Comparison of ENCODE assay signal across 21 cellular contexts in genomic region chr3:141776885-141777284, GRCh38. TPM values are rescaled to one million over a fixed set of nuclear protein-coding genes. Genes with fewer than 3 reads are reported as not detected.
DNase-seq lines count a peak whose midpoint lies in the region; ATAC-seq, FAIRE-seq and TF ChIP-seq lines count a peak whose summit lies in the region.
"Had no signal": no experiment of that assay in that cellular context is flagged by ENCODE, and none has a peak within 500 bp of the region (broad histone marks: within the 10 kb centered on the region; RNA-seq: fewer than 3 reads in every experiment).

No MANE protein-coding gene starts in this region.

- no peak overlapping the region for H2BK120ac ChIP-seq in H1 (replicated peaks; ENCODE audit: low read depth, low read length)

- no peak overlapping the region for H3K23ac ChIP-seq in H1 (ENCODE audit: insufficient read length)

- FAIRE-seq in H1 (lab: Jason Lieb, UNC), result no peak
- FAIRE-seq: D721Med, G401.6, GM12892, GM18507 had no signal

- CTCF ChIA-PET in Panc1 (lab: Charles Lee) (no interaction called here), H1 (lab: Charles Lee; ENCODE audit: partially characterized antibody) (interaction anchor here (0.8 to 2.0 kb wide), 4 partner anchors 16 to 138 kb away, joined by 3 to 4 read pairs (median 3); partner anchors contain the start of gene RNF7)
- CTCF ChIA-PET in activated CD4-positive, alpha-beta memory T cell treated with anti-CD3 and anti-CD28 coated beads for 36 hours (lab: Charles Lee), result no interaction called here

- H3K4me3 ChIP-seq in Panc1 (ENCODE audit: low read depth in 2 of 2, low read length in 2 of 2) (no peak overlapping the region), H1 (ENCODE audit: extremely low read depth in 1 of 4, insufficient read depth in 2 of 4, low read depth in 3 of 4, low read length in 4 of 4) (no peak overlapping the region), thyroid gland (replicated peaks in 1 of 3) (no peak overlapping the region)
- H3K4me3 ChIP-seq: HAP-1 had no signal

- no peaks in the 10 kb centered on the region for H3K9me3 Mint-ChIP-seq in nephron progenitor cell
- H3K9me3 Mint-ChIP-seq in activated CD4-positive, alpha-beta memory T cell treated with anti-CD3 and anti-CD28 coated beads for 36 hours, result peaks cover 3% of the 10 kb centered on the region
- H3K9me3 Mint-ChIP-seq: CD4-positive, alpha-beta T cell had no signal

- H3K9ac ChIP-seq in H1 (replicated peaks in 1 of 4; ENCODE audit: extremely low read depth in 1 of 4, low read depth in 3 of 4, low read length in 3 of 4), result no peak overlapping the region

- no peaks in the 10 kb centered on the region for H3K36me3 Mint-ChIP-seq in nephron progenitor cell (ENCODE audit: low read depth)
- H3K36me3 Mint-ChIP-seq in activated CD4-positive, alpha-beta memory T cell treated with anti-CD3 and anti-CD28 coated beads for 36 hours, result no peaks in the 10 kb centered on the region

- no peak overlapping the region for H2BK12ac ChIP-seq in H1 (ENCODE audit: low read depth, low read length)

- H3K27me3 Mint-ChIP-seq in nephron progenitor cell (ENCODE audit: low read depth, poor library complexity), result peaks cover 2% of the 10 kb centered on the region
- H3K27me3 Mint-ChIP-seq in activated CD4-positive, alpha-beta memory T cell treated with anti-CD3 and anti-CD28 coated beads for 36 hours, result no peaks in the 10 kb centered on the region
- H3K27me3 Mint-ChIP-seq: CD4-positive, alpha-beta T cell had no signal

- H3K4me1 ChIP-seq in Panc1 (ENCODE audit: control insufficient read depth, insufficient read depth, low read length), result no peaks in the 10 kb centered on the region
- H3K4me1 ChIP-seq in H1 (replicated peaks in 1 of 4; ENCODE audit: control insufficient read depth in 3 of 4, insufficient read depth in 4 of 4, low read length in 3 of 4), result no peaks in the 10 kb centered on the region
- H3K4me1 ChIP-seq in thyroid gland, result no peaks in the 10 kb centered on the region
- H3K4me1 ChIP-seq: Caco-2, HAP-1 had no signal

- H3K23me2 ChIP-seq in H1 (ENCODE audit: low read depth, low read length), result no peaks in the 10 kb centered on the region

- no peak overlapping the region for H4K8ac ChIP-seq in H1 (ENCODE audit: extremely low read depth, insufficient read depth, low read length)

- H3K27ac Mint-ChIP-seq in nephron progenitor cell, result peak overlapping the region; percentile 22
- H3K27ac Mint-ChIP-seq in activated CD4-positive, alpha-beta memory T cell treated with anti-CD3 and anti-CD28 coated beads for 36 hours, result no peak overlapping the region
- H3K27ac Mint-ChIP-seq: CD4-positive, alpha-beta T cell had no signal

- no peak overlapping the region for H2BK15ac ChIP-seq in H1 (ENCODE audit: low read length)

- H3K36me3 ChIP-seq in Panc1 (ENCODE audit: control insufficient read depth, insufficient read depth, low read length) (no peaks in the 10 kb centered on the region), H1 (ENCODE audit: control insufficient read depth in 2 of 4, insufficient read depth in 4 of 4, low read length in 3 of 4) (no peaks in the 10 kb centered on the region), thyroid gland (no peaks in the 10 kb centered on the region)
- H3K36me3 ChIP-seq: HAP-1 had no signal

- H2BK5ac ChIP-seq in H1 (ENCODE audit: low read depth, low read length), result no peak overlapping the region

- H3K18ac ChIP-seq in H1 (ENCODE audit: extremely low read depth, low read length), result no peak overlapping the region

- H3K14ac ChIP-seq in H1 (ENCODE audit: insufficient read length), result no peak overlapping the region

- TF ChIP-seq EP300 in H1 (IDR thresholded peaks at IDR 0.05; ENCODE audit: borderline replicate concordance in 1 of 2, low read depth in 2 of 2, low read length in 2 of 2), result no peak

- intact Hi-C loops in Panc1 (cut with micrococcal nuclease; ENCODE audit: unreplicated experiment) (no loop called here), thyroid gland (cut with DNase I) (no loop called here)
- intact Hi-C loops in activated CD4-positive, alpha-beta memory T cell treated with anti-CD3 and anti-CD28 coated beads for 36 hours (cut with micrococcal nuclease), result no loop called here

- no peak overlapping the region for H4K91ac ChIP-seq in H1 (replicated peaks; ENCODE audit: insufficient read length, low read length)

- no peak overlapping the region for H3K56ac ChIP-seq in H1 (replicated peaks; ENCODE audit: insufficient read length, low read depth, low read length)

- H3K27me3 ChIP-seq in Panc1 (ENCODE audit: control insufficient read depth, insufficient read depth, low read length) (no peaks in the 10 kb centered on the region), H1 (replicated peaks in 1 of 4; ENCODE audit: control insufficient read depth in 3 of 4, extremely low read depth in 1 of 4, insufficient read depth in 3 of 4, low read length in 3 of 4) (no peaks in the 10 kb centered on the region), thyroid gland (no peaks in the 10 kb centered on the region)

- H3K9me3 ChIP-seq in Panc1 (ENCODE audit: control insufficient read depth, insufficient read depth, low read depth, low read length), result no peaks in the 10 kb centered on the region
- H3K9me3 ChIP-seq in H1 (ENCODE audit: insufficient read depth in 2 of 2, low read depth in 1 of 2, low read length in 1 of 2), result no peaks in the 10 kb centered on the region
- no peaks in the 10 kb centered on the region for H3K9me3 ChIP-seq in thyroid gland
- H3K9me3 ChIP-seq: Caco-2, HAP-1 had no signal

- POLR2A ChIA-PET in Panc1 (lab: Charles Lee), result no interaction called here
- POLR2A ChIA-PET in H1 (lab: Charles Lee; ENCODE audit: partially characterized antibody), result no interaction called here
- POLR2A ChIA-PET in activated CD4-positive, alpha-beta memory T cell treated with anti-CD3 and anti-CD28 coated beads for 36 hours (lab: Charles Lee), result no interaction called here

- TF ChIP-seq CTCF in Panc1 (IDR thresholded peaks at IDR 0.05) (no peak), H1 (IDR thresholded peaks at IDR 0.05; ENCODE audit: control extremely low read depth in 1 of 3, insufficient read depth in 1 of 3, low read depth in 1 of 3, low read length in 3 of 3) (no peak), nephron progenitor cell (IDR thresholded peaks at IDR 0.05) (no peak), thyroid gland (IDR thresholded peaks at IDR 0.05) (no peak)

- H3K4ac ChIP-seq in H1 (replicated peaks; ENCODE audit: insufficient read length, low read depth, low read length), result no peak overlapping the region

- H3K4me1 Mint-ChIP-seq in nephron progenitor cell, result peaks cover 7% of the 10 kb centered on the region
- H3K4me1 Mint-ChIP-seq in activated CD4-positive, alpha-beta memory T cell treated with anti-CD3 and anti-CD28 coated beads for 36 hours (ENCODE audit: low read depth), result no peaks in the 10 kb centered on the region

- peak; percentile 22; the same call in 1 of the 2 replicates for ATAC-seq in Panc1
- no peak for ATAC-seq in HG03108 (IDR thresholded peaks at IDR 0.05; ENCODE audit: unreplicated experiment)

- H2AFZ ChIP-seq in H1 (ENCODE audit: low read length), result 0 out of 2 replicates have a peak overlapping the region, but pooled peaks have one; percentile 49

- no TSS peak for BruUV-seq in Panc1 (replicated peaks; lab: Mats Ljungman, UMichigan)

- no peak overlapping the region for H3K27ac ChIP-seq in Panc1 (ENCODE audit: low read length)
- H3K27ac ChIP-seq in H1 (ENCODE audit: low read depth, low read length), result no peak overlapping the region
- H3K27ac ChIP-seq in thyroid gland, result no peak overlapping the region
- H3K27ac ChIP-seq: C4-2B had no signal

- no peak overlapping the region for H2AK5ac ChIP-seq in H1 (ENCODE audit: low read depth, low read length)

- no peaks in the 10 kb centered on the region for H3K79me2 ChIP-seq in H1 (ENCODE audit: control insufficient read depth in 1 of 2, insufficient read depth in 2 of 2, low read length in 2 of 2)

- H3K79me1 ChIP-seq in H1 (ENCODE audit: low read depth, low read length), result no peaks in the 10 kb centered on the region

- TF ChIP-seq RAD21 in H1 (IDR thresholded peaks at IDR 0.05 in 1 of 2, conservative IDR thresholded peaks at IDR 0.05 in 1 of 2; ENCODE audit: low read depth in 2 of 2, low read length in 2 of 2), result no peak

- in situ Hi-C loops in Panc1 (cut with HindIII; ENCODE audit: low pct_unique_long_range_greater_than_20kb, low sequenced_read_pairs), result no loop called here

- no peak for TF ChIP-seq POLR2A in H1 (IDR thresholded peaks at IDR 0.05; ENCODE audit: control extremely low read depth in 1 of 2, low read depth in 2 of 2, low read length in 2 of 2)
- TF ChIP-seq POLR2A in thyroid gland (IDR thresholded peaks at IDR 0.05), result no peak

- H4K5ac ChIP-seq in H1 (ENCODE audit: insufficient read length, low read depth, low read length), result no peak overlapping the region

- DNase-seq in Panc1 (ENCODE audit: low read depth, low spot score) (no peak), H1 (ENCODE audit: low read depth in 1 of 2, low spot score in 2 of 2) (no peak), nephron progenitor cell (no peak), retina (peak; percentile 17), thyroid gland (no peak), amygdala (lab: John Stamatoyannopoulos, UW) (no peak)
- DNase-seq in activated CD4-positive, alpha-beta memory T cell treated with anti-CD3 and anti-CD28 coated beads for 36 hours, result no peak
- DNase-seq: AML-193; Caco-2; CD4-positive, alpha-beta T cell had no signal

- WGBS in H1 (ENCODE audit: extremely low coverage in 1 of 2, insufficient coverage in 1 of 2, insufficient read length in 1 of 2, insufficient replicate concordance in 2 of 2, low coverage in 1 of 2, low lambda C conversion rate in 2 of 2, missing lambda C conversion rate in 1 of 2), 2 experiments, result 91% methylated on average over 15 of the region's 15 CpGs; no CpG with 5 or more reads in 1 of the 2 experiments
- WGBS in thyroid gland, 2 donors, result 62 to 71% methylated on average over 15 of the region's 15 CpGs

- no peak overlapping the region for H2BK20ac ChIP-seq in H1 (ENCODE audit: low read length)

- H3K4me2 ChIP-seq in H1 (ENCODE audit: insufficient read depth in 1 of 2, low read depth in 2 of 2, low read length in 2 of 2), result no peak overlapping the region

- peaks cover 0 to 2% of the 10 kb centered on the region in 2 experiments for H4K20me1 ChIP-seq in H1 (replicated peaks in 1 of 2; ENCODE audit: control insufficient read depth in 1 of 2, insufficient read depth in 2 of 2, low read length in 2 of 2)

- no peak overlapping the region for H3K4me3 Mint-ChIP-seq in nephron progenitor cell
- no peak overlapping the region for H3K4me3 Mint-ChIP-seq in activated CD4-positive, alpha-beta memory T cell treated with anti-CD3 and anti-CD28 coated beads for 36 hours
- H3K4me3 Mint-ChIP-seq: CD4-positive, alpha-beta T cell had no signal

RNA-seq across cellular contexts. Expression of gene GRK7, which starts 13.7 kb away (rescaled TPM):
- total RNA-seq in Panc1 (2021; ENCODE audit: unreplicated experiment) (0.10 TPM), thyroid gland (not detected)
- polyA plus RNA-seq in Panc1 (2012; ENCODE audit: insufficient read length), result not detected
- not detected in 2 replicates for total RNA-seq in H1 (2021; fragmentation: NEBNext Ultra II Directional; extraction: Animal tissue kit (Norgen Biotek cat#: 25700))
- not detected in 2 replicates for polyA plus RNA-seq in H1 (2011; rRNA removed)
- polyA plus RNA-seq in H1 (2011; cell fraction: cytosol; rRNA removed), result not detected
- not detected for polyA plus RNA-seq in H1 (2011; cell fraction: nucleus; rRNA removed)
- not detected in 4 replicates for polyA plus RNA-seq in H1 (2012, experiment 1 of 2)
- not detected for polyA plus RNA-seq in H1 (2012, experiment 2 of 2)
- not detected for polyA plus RNA-seq in H1 (2013, experiment 1 of 2)
- polyA plus RNA-seq in H1 (2013, experiment 2 of 2), result 0.02 TPM
- not detected in 2 replicates for polyA minus RNA-seq in H1 (2011; rRNA and poly(A)+ RNA removed)
- not detected for polyA minus RNA-seq in H1 (2011; cell fraction: cytosol; rRNA and poly(A)+ RNA removed)
- not detected for polyA minus RNA-seq in H1 (2011; cell fraction: nucleus; rRNA and poly(A)+ RNA removed)
- not detected for total RNA-seq in activated CD4-positive, alpha-beta memory T cell treated with anti-CD3 and anti-CD28 coated beads for 36 hours
- total RNA-seq: A172, Caco-2, H4, HT-29 had no signal
- polyA plus RNA-seq: BJ had no signal

RNA-seq across cellular contexts. Expression of gene RNF7, which starts 38.8 kb away (rescaled TPM):
- 87.3 TPM for total RNA-seq in Panc1 (2021; ENCODE audit: unreplicated experiment)
- polyA plus RNA-seq in Panc1 (2012; ENCODE audit: insufficient read length), result 80.0 TPM
- total RNA-seq in H1 (2021; fragmentation: NEBNext Ultra II Directional; extraction: Animal tissue kit (Norgen Biotek cat#: 25700)), result 108 and 113 TPM in 2 replicates
- polyA plus RNA-seq in H1 (2011; rRNA removed), result 59.5 and 78.4 TPM in 2 replicates
- polyA plus RNA-seq in H1 (2011; cell fraction: cytosol; rRNA removed), result 107 TPM
- 17.3 TPM for polyA plus RNA-seq in H1 (2011; cell fraction: nucleus; rRNA removed)
- 85.1 to 135 TPM (median 91.4 TPM) in 4 replicates for polyA plus RNA-seq in H1 (2012, experiment 1 of 2)
- polyA plus RNA-seq in H1 (2012, experiment 2 of 2), result 90.6 TPM
- polyA plus RNA-seq in H1 (2013, experiment 1 of 2), result 105 TPM
- 107 TPM for polyA plus RNA-seq in H1 (2013, experiment 2 of 2)
- 25.4 and 26.4 TPM in 2 replicates for polyA minus RNA-seq in H1 (2011; rRNA and poly(A)+ RNA removed)
- polyA minus RNA-seq in H1 (2011; cell fraction: cytosol; rRNA and poly(A)+ RNA removed), result 31.1 TPM
- polyA minus RNA-seq in H1 (2011; cell fraction: nucleus; rRNA and poly(A)+ RNA removed), result 15.2 TPM
- total RNA-seq in thyroid gland, result 100 to 1,000 TPM in 1 of 4 donors, 10 to 100 TPM in 3; 56.5 to 114 (median 79.1) TPM
- total RNA-seq in activated CD4-positive, alpha-beta memory T cell treated with anti-CD3 and anti-CD28 coated beads for 36 hours, result 10 to 100 TPM; 54.0 to 58.9 TPM
